ENCODE assay signal across 8 cellular contexts in the genomic region with DNA sequence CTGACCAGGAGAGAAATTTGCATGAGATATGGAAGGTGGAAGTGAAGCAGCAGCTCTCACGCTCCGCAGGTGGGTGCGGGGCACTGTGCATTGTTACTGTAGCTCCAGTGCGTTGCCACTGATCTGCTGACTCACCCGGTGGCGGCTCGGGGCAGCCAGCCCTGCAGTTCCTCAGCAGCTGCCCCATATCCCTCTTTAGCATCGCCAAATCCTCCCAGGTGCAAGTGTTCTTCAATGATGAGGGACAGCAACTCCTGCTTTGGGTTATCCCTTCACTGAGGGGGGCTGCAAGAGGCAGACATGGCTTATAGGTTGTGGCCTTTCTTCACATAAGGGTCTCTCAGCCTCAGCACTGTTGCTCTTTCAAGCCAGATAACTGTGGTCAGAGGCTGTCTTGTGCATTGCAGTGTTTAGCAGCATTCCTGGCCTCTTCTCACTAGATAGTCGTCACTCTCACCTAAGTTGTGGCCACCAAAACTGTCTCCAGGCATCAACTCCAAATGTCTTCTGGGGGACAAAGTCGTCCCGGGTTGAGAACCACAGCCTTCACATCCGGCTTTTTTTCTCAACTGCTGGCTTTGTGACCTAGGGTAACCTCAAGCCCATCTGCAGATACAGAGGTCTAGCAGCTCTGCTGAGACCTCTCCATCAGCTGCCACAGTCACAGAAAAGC.
DNase-seq lines count a peak whose midpoint lies in the region; ATAC-seq and TF ChIP-seq lines count a peak whose summit lies in the region.

No MANE protein-coding gene starts in this region.

- no TSS peak for BruUV-seq in OCI-LY7 (replicated peaks; lab: Mats Ljungman, UMichigan)

- peaks cover 49% of the 10 kb centered on the region for H3K4me1 ChIP-seq in OCI-LY7 (ENCODE audit: insufficient read depth, low read length, poor library complexity, severe bottlenecking)

- no peaks in the 10 kb centered on the region for H3K36me3 Mint-ChIP-seq in activated T-helper 1 cell treated with anti-CD3 and anti-CD28 coated beads, Interleukin-12 subunit alpha, Interleukin-12 subunit beta, Interleukin-2, Interleukin-4 antibody, amounts not matched to agents 30 ng/mL and 10 ng/mL and 1 ng/mL, durations not matched to agents 14 hours and 24 hours and 36 hours (ENCODE audit: low read depth)

- no peaks in the 10 kb centered on the region for H3K9me3 Mint-ChIP-seq in activated T-helper 1 cell treated with anti-CD3 and anti-CD28 coated beads, Interleukin-12 subunit alpha, Interleukin-12 subunit beta, Interleukin-2, Interleukin-4 antibody, amounts not matched to agents 30 ng/mL and 10 ng/mL and 1 ng/mL, durations not matched to agents 14 hours and 24 hours and 36 hours

- H3K27ac ChIP-seq in OCI-LY7 (ENCODE audit: low read depth, low read length, poor library complexity, severe bottlenecking) = peak overlapping the region; percentile 79

- TF ChIP-seq CTCF in OCI-LY7 (conservative IDR thresholded peaks at IDR 0.05; ENCODE audit: low read length) = no peak

- peak overlapping the region; percentile 34 for H3K27ac Mint-ChIP-seq in activated T-helper 1 cell treated with anti-CD3 and anti-CD28 coated beads, Interleukin-12 subunit alpha, Interleukin-12 subunit beta, Interleukin-2, Interleukin-4 antibody, amounts not matched to agents 30 ng/mL and 10 ng/mL and 1 ng/mL, durations not matched to agents 14 hours and 24 hours and 36 hours

- POLR2A ChIA-PET in OCI-LY7 (lab: Charles Lee) = interaction anchor here (0.8 to 1.5 kb wide), 5 partner anchors 53 to 470 kb away, joined by 3 to 5 read pairs (median 3); no protein-coding TSS in a partner anchor

- H3K27me3 Mint-ChIP-seq in activated T-helper 1 cell treated with anti-CD3 and anti-CD28 coated beads, Interleukin-12 subunit alpha, Interleukin-12 subunit beta, Interleukin-2, Interleukin-4 antibody, amounts not matched to agents 30 ng/mL and 10 ng/mL and 1 ng/mL, durations not matched to agents 14 hours and 24 hours and 36 hours (ENCODE audit: insufficient read depth) = peaks cover 26% of the 10 kb centered on the region

- no peaks in the 10 kb centered on the region for H3K36me3 ChIP-seq in OCI-LY7 (ENCODE audit: insufficient read depth, low read length)

- H3K9me2 ChIP-seq in OCI-LY7 (ENCODE audit: insufficient read depth, low read length) = no peaks in the 10 kb centered on the region

- H3K79me2 ChIP-seq in OCI-LY7 (ENCODE audit: insufficient read depth, low read depth, low read length) = no peaks in the 10 kb centered on the region

- H4K20me1 ChIP-seq in OCI-LY7 (ENCODE audit: insufficient read depth, low read length) = no peaks in the 10 kb centered on the region

- peak overlapping the region; percentile 79 for H3K4me2 ChIP-seq in OCI-LY7 (ENCODE audit: low read length)

- DNase-seq in AML-193 (lab: John Stamatoyannopoulos, UW) (peak; percentile 71 to 79), OCI-LY7 (ENCODE audit: low spot score) (peak; percentile 85), iPS-NIHi7 (ENCODE audit: extremely low spot score) (peak; percentile 79), DMS 273 (lab: John Stamatoyannopoulos, UW; ENCODE audit: unreplicated experiment) (no peak)
- DNase-seq in activated T-helper 1 cell treated with anti-CD3 and anti-CD28 coated beads, Interleukin-12 subunit alpha, Interleukin-12 subunit beta, Interleukin-2, Interleukin-4 antibody, amounts not matched to agents 30 ng/mL and 10 ng/mL and 1 ng/mL, durations not matched to agents 14 hours and 24 hours and 36 hours (ENCODE audit: low spot score) = peak; percentile 32
- peak; percentile 14 to 30 for DNase-seq in stimulated activated CD8-positive, alpha-beta memory T cell treated with anti-CD3 and anti-CD28 coated beads, Interleukin-2, amount 100 ng/mL, for 1 hour (ENCODE audit: low read depth in 2 of 2)

- H3K4me3 ChIP-seq in OCI-LY7 (ENCODE audit: low read depth, low read length, poor library complexity, severe bottlenecking) = peak overlapping the region; percentile 53

- ATAC-seq in GM19043 (IDR thresholded peaks at IDR 0.05; ENCODE audit: low read depth, unreplicated experiment) (peak; percentile 78), HG03159 (IDR thresholded peaks at IDR 0.05; ENCODE audit: unreplicated experiment) (peak; percentile 87)

- intact Hi-C loops in OCI-LY7 (cut with micrococcal nuclease; ENCODE audit: unreplicated experiment) = loop anchor here (1.0 to 2.0 kb wide), 4 partner anchors 142 to 389 kb away; no protein-coding TSS in a partner anchor
- intact Hi-C loops in activated T-helper 1 cell treated with anti-CD3 and anti-CD28 coated beads, Interleukin-12 subunit alpha, Interleukin-12 subunit beta, Interleukin-2, Interleukin-4 antibody, amounts not matched to agents 30 ng/mL and 10 ng/mL and 1 ng/mL, durations not matched to agents 14 hours and 24 hours and 36 hours (cut with micrococcal nuclease) = loop anchor here (2.0 kb wide), 1 partner anchor 471 kb away; no protein-coding TSS in a partner anchor

- peak overlapping the region; percentile 45 for H3K4me3 Mint-ChIP-seq in activated T-helper 1 cell treated with anti-CD3 and anti-CD28 coated beads, Interleukin-12 subunit alpha, Interleukin-12 subunit beta, Interleukin-2, Interleukin-4 antibody, amounts not matched to agents 30 ng/mL and 10 ng/mL and 1 ng/mL, durations not matched to agents 14 hours and 24 hours and 36 hours

- CTCF ChIA-PET in OCI-LY7 (lab: Charles Lee; ENCODE audit: unreplicated experiment) = interaction anchor here (0.6 to 1.0 kb wide), 2 partner anchors 343 to 390 kb away, joined by 3 to 4 read pairs; no protein-coding TSS in a partner anchor

- H2AFZ ChIP-seq in OCI-LY7 (ENCODE audit: low read length) = peak overlapping the region; percentile 48; the same call in 1 of the 2 replicates

- H3K9me3 ChIP-seq in OCI-LY7 (ENCODE audit: low read length) = no peaks in the 10 kb centered on the region

- peaks cover 17% of the 10 kb centered on the region for H3K4me1 Mint-ChIP-seq in activated T-helper 1 cell treated with anti-CD3 and anti-CD28 coated beads, Interleukin-12 subunit alpha, Interleukin-12 subunit beta, Interleukin-2, Interleukin-4 antibody, amounts not matched to agents 30 ng/mL and 10 ng/mL and 1 ng/mL, durations not matched to agents 14 hours and 24 hours and 36 hours (ENCODE audit: low read depth)
